21 cellular contexts compared by ENCODE assay signal in the genomic region with DNA sequence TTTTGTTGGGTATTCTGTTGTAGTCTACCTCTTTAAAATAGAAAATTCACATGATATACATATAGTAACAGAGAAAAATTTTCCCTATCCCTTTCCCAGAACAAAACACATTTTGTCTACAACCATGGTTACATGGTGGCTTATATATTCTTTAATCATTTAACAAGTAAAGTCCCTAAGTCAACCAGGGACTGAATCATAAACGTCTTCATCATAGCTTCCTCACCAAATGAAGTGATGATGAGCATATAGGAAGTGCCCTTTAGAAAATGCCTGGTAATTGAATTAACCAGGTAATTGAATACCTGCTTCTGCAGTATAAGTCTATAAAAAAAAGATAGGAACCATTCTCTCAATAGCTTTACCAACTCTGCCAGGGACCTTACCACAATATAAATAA.
DNase-seq lines count a peak whose midpoint lies in the region; ATAC-seq, FAIRE-seq and TF ChIP-seq lines count a peak whose summit lies in the region.
"Had no signal": no experiment of that assay in that cellular context is flagged by ENCODE, and none has a peak within 500 bp of the region (broad histone marks: within the 10 kb centered on the region; RNA-seq: fewer than 3 reads in every experiment).

No MANE protein-coding gene starts in this region.

- no peaks in the 10 kb centered on the region for H3K27me3 Mint-ChIP-seq in activated naive CD8-positive, alpha-beta T cell treated with anti-CD3 and anti-CD28 coated beads, Interleukin-2, amount 50 U/mL, for 24 hours
- peaks cover 3% of the 10 kb centered on the region for H3K27me3 Mint-ChIP-seq in activated naive CD8-positive, alpha-beta T cell treated with anti-CD3 and anti-CD28 coated beads for 36 hours

- H3K27me3 ChIP-seq in ovary = no peaks in the 10 kb centered on the region
- H3K27me3 ChIP-seq: BLaER1 had no signal

- TF ChIP-seq POLR2A in A549 (IDR thresholded peaks at IDR 0.05; ENCODE audit: low read length) (no peak), ovary (IDR thresholded peaks at IDR 0.05) (no peak)

- FAIRE-seq in A549 (lab: Jason Lieb, UNC) (no peak), RCC 7860 (lab: Jason Lieb, UNC) (peak; percentile 80)
- FAIRE-seq: G401.6, GM12892, H1 had no signal

- no peak for TF ChIP-seq RAD21 in A549 (conservative IDR thresholded peaks at IDR 0.05 in 1 of 2, IDR thresholded peaks at IDR 0.05 in 1 of 2)

- H3K4me3 ChIP-seq in A549 (no peak overlapping the region), ovary (no peak overlapping the region)
- H3K4me3 ChIP-seq: BLaER1 had no signal

- no peaks in the 10 kb centered on the region for H3K36me3 ChIP-seq in ovary
- H3K36me3 ChIP-seq: BLaER1 had no signal

- DNase-seq in activated naive CD8-positive, alpha-beta T cell treated with anti-CD3 and anti-CD28 coated beads, Interleukin-2, amount 50 U/mL, for 24 hours = no peak
- DNase-seq in activated naive CD8-positive, alpha-beta T cell treated with anti-CD3 and anti-CD28 coated beads for 36 hours = no peak
- DNase-seq in A549 (ENCODE audit: low read depth in 1 of 2, low spot score in 1 of 2) (no peak), RCC 7860 (ENCODE audit: low spot score) (peak; percentile 58), NK-92 (lab: John Stamatoyannopoulos, UW; ENCODE audit: unreplicated experiment) (no peak), ovary (no peak)
- DNase-seq in stimulated activated effector memory CD8-positive, alpha-beta T cell treated with anti-CD3 and anti-CD28 coated beads, Interleukin-12 subunit alpha, Interleukin-12 subunit beta, amount 100 ng/mL, for 72 hours (ENCODE audit: low spot score in 2 of 2) = no peak
- DNase-seq: 8988T; Caco-2; CD4-positive, CD25-positive, alpha-beta regulatory T cell; CD8-positive, alpha-beta T cell; DMS153; DND-41; H7; HCEC 1CT had no signal

- 0 out of 3 replicates have a peak overlapping the region, but pooled peaks have one; percentile 39 for H3K4me2 ChIP-seq in A549
- H3K4me2 ChIP-seq: BLaER1 had no signal

- H3K9me3 Mint-ChIP-seq in activated naive CD8-positive, alpha-beta T cell treated with anti-CD3 and anti-CD28 coated beads, Interleukin-2, amount 50 U/mL, for 24 hours = no peaks in the 10 kb centered on the region
- H3K9me3 Mint-ChIP-seq in activated naive CD8-positive, alpha-beta T cell treated with anti-CD3 and anti-CD28 coated beads for 36 hours = no peaks in the 10 kb centered on the region
- no peaks in the 10 kb centered on the region for H3K9me3 Mint-ChIP-seq in stimulated activated effector memory CD8-positive, alpha-beta T cell treated with anti-CD3 and anti-CD28 coated beads, Interleukin-12 subunit alpha, Interleukin-12 subunit beta, amount 100 ng/mL, for 72 hours
- H3K9me3 Mint-ChIP-seq: CD8-positive, alpha-beta T cell had no signal

- no peak overlapping the region for H3K27ac ChIP-seq in A549
- H3K27ac ChIP-seq in ovary = no peak overlapping the region
- H3K27ac ChIP-seq: BLaER1, C4-2B had no signal

- no peak for TF ChIP-seq CTCF in A549 (IDR thresholded peaks at IDR 0.05)
- no peak for TF ChIP-seq CTCF in ovary (IDR thresholded peaks at IDR 0.05)

- H3K4me3 Mint-ChIP-seq in activated naive CD8-positive, alpha-beta T cell treated with anti-CD3 and anti-CD28 coated beads, Interleukin-2, amount 50 U/mL, for 24 hours = no peak overlapping the region
- no peak overlapping the region for H3K4me3 Mint-ChIP-seq in activated naive CD8-positive, alpha-beta T cell treated with anti-CD3 and anti-CD28 coated beads for 36 hours
- no peak overlapping the region for H3K4me3 Mint-ChIP-seq in stimulated activated effector memory CD8-positive, alpha-beta T cell treated with anti-CD3 and anti-CD28 coated beads, Interleukin-12 subunit alpha, Interleukin-12 subunit beta, amount 100 ng/mL, for 72 hours
- H3K4me3 Mint-ChIP-seq: B cell; CD4-positive, CD25-positive, alpha-beta regulatory T cell; CD8-positive, alpha-beta T cell had no signal

- 9% methylated on average over 1 of the region's 1 CpG for WGBS in A549 (ENCODE audit: missing lambda C conversion rate)
- 51 to 74% (median 69%) methylated on average over 1 of the region's 1 CpG for WGBS in ovary, 3 donors

- intact Hi-C loops in ovary (cut with DNase I) = no loop called here

- H3K4me1 ChIP-seq in A549 (peaks cover 28% of the 10 kb centered on the region), ovary (ENCODE audit: insufficient read depth) (peaks cover 5% of the 10 kb centered on the region)
- H3K4me1 ChIP-seq: BLaER1 had no signal

- TF ChIP-seq EP300 in A549 (IDR thresholded peaks at IDR 0.05) (no peak), ovary (IDR thresholded peaks at IDR 0.05) (no peak)

- no peaks in the 10 kb centered on the region for H3K4me1 Mint-ChIP-seq in activated naive CD8-positive, alpha-beta T cell treated with anti-CD3 and anti-CD28 coated beads, Interleukin-2, amount 50 U/mL, for 24 hours
- no peaks in the 10 kb centered on the region for H3K4me1 Mint-ChIP-seq in activated naive CD8-positive, alpha-beta T cell treated with anti-CD3 and anti-CD28 coated beads for 36 hours
- H3K4me1 Mint-ChIP-seq in stimulated activated effector memory CD8-positive, alpha-beta T cell treated with anti-CD3 and anti-CD28 coated beads, Interleukin-12 subunit alpha, Interleukin-12 subunit beta, amount 100 ng/mL, for 72 hours = no peaks in the 10 kb centered on the region
- H3K4me1 Mint-ChIP-seq: B cell; CD4-positive, CD25-positive, alpha-beta regulatory T cell had no signal

- H3K27ac Mint-ChIP-seq in activated naive CD8-positive, alpha-beta T cell treated with anti-CD3 and anti-CD28 coated beads, Interleukin-2, amount 50 U/mL, for 24 hours = no peak overlapping the region
- no peak overlapping the region for H3K27ac Mint-ChIP-seq in activated naive CD8-positive, alpha-beta T cell treated with anti-CD3 and anti-CD28 coated beads for 36 hours
- no peak overlapping the region for H3K27ac Mint-ChIP-seq in stimulated activated effector memory CD8-positive, alpha-beta T cell treated with anti-CD3 and anti-CD28 coated beads, Interleukin-12 subunit alpha, Interleukin-12 subunit beta, amount 100 ng/mL, for 72 hours
- H3K27ac Mint-ChIP-seq: B cell; CD4-positive, CD25-positive, alpha-beta regulatory T cell; CD8-positive, alpha-beta T cell had no signal

- CTCF ChIA-PET in A549 (lab: Yijun Ruan, JAX) = no interaction called here

- no peaks in the 10 kb centered on the region for H3K36me3 Mint-ChIP-seq in activated naive CD8-positive, alpha-beta T cell treated with anti-CD3 and anti-CD28 coated beads, Interleukin-2, amount 50 U/mL, for 24 hours (ENCODE audit: low read depth)
- H3K36me3 Mint-ChIP-seq in activated naive CD8-positive, alpha-beta T cell treated with anti-CD3 and anti-CD28 coated beads for 36 hours = no peaks in the 10 kb centered on the region
- H3K36me3 Mint-ChIP-seq in stimulated activated effector memory CD8-positive, alpha-beta T cell treated with anti-CD3 and anti-CD28 coated beads, Interleukin-12 subunit alpha, Interleukin-12 subunit beta, amount 100 ng/mL, for 72 hours = no peaks in the 10 kb centered on the region
- H3K36me3 Mint-ChIP-seq: CD4-positive, CD25-positive, alpha-beta regulatory T cell; CD8-positive, alpha-beta T cell had no signal

- ATAC-seq in activated naive CD8-positive, alpha-beta T cell treated with anti-CD3 and anti-CD28 coated beads, Interleukin-2, amount 50 U/mL, for 24 hours = peak; percentile 40
- no peak for ATAC-seq in A549
- ATAC-seq in stimulated activated effector memory CD8-positive, alpha-beta T cell treated with anti-CD3 and anti-CD28 coated beads, Interleukin-12 subunit alpha, Interleukin-12 subunit beta, amount 100 ng/mL, for 72 hours = peak; percentile 55
- ATAC-seq: CD8-positive, alpha-beta T cell had no signal

- H3K9me3 ChIP-seq in A549 (no peaks in the 10 kb centered on the region), ovary (no peaks in the 10 kb centered on the region)
- H3K9me3 ChIP-seq: BLaER1, Caco-2 had no signal

- POLR2A ChIA-PET in A549 (lab: Yijun Ruan, JAX) = no interaction called here

TF ChIP-seq in A549, 52 proteins besides CTCF, POLR2A, EP300 and RAD21:
- TF ChIP-seq POLR2AphosphoS2 (conservative IDR thresholded peaks at IDR 0.05; ENCODE audit: low read length) (no peak), TP53 (CRISPR knock-in tag; IDR thresholded peaks at IDR 0.05) (no peak), CHD4 (IDR thresholded peaks at IDR 0.05; ENCODE audit: borderline replicate concordance) (no peak), RFX5 (IDR thresholded peaks at IDR 0.05) (no peak)
- TF ChIP-seq, protein P1, sequence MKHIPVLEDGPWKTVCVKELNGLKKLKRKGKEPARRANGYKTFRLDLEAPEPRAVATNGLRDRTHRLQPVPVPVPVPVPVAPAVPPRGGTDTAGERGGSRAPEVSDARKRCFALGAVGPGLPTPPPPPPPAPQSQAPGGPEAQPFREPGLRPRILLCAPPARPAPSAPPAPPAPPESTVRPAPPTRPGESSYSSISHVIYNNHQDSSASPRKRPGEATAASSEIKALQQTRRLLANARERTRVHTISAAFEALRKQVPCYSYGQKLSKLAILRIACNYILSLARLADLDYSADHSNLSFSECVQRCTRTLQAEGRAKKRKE (CRISPR knock-in tag; IDR thresholded peaks at IDR 0.05; ENCODE audit: low read depth) = no peak

Comparison
In these comparisons a context has a peak if more than half of its experiments do, and no peak if none do; other contexts are left out.
1. ATAC-seq: peak in activated naive CD8-positive, alpha-beta T cell treated with anti-CD3 and anti-CD28 coated beads, Interleukin-2, amount 50 U/mL, for 24 hours (single experiment) and stimulated activated effector memory CD8-positive, alpha-beta T cell treated with anti-CD3 and anti-CD28 coated beads, Interleukin-12 subunit alpha, Interleukin-12 subunit beta, amount 100 ng/mL, for 72 hours (single experiment); none in A549 (0 of 2).